Comparison of ENCODE assay signal across 1 cellular context in the genomic region with DNA sequence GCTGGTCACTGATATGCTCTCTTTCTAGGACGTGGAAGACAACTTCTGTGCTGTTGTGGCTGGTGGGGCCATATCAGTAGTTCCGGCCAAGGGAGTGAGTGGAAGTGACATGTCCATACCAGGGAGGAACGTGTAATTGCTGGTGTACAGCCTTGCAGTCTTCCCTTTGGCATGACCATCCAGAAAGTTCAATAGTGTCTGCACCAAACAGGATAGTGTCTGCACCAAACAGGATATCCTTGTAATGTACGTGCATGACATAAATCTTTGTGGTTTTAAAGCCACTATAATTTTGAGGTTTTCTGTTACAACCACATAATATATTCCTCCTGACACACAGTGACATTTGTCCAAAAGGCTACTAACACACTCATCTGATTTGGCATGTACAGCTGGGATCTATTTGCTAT.
TF ChIP-seq lines count a peak whose summit lies in the region.

No MANE protein-coding gene starts in this region.

TF ChIP-seq in IMR-90, 13 proteins besides CTCF, POLR2A, EP300 and RAD21 (continued from another document):
- no peak for TF ChIP-seq USF2 (IDR thresholded peaks at IDR 0.05; ENCODE audit: low read depth, low read length)
- TF ChIP-seq RCOR1 (IDR thresholded peaks at IDR 0.05; ENCODE audit: insufficient replicate concordance, low read length): no peak
